18 cellular contexts compared by ENCODE assay signal in genomic region chrX:69664693-69665092, GRCh38. TPM values are rescaled to one million over a fixed set of nuclear protein-coding genes. Genes with fewer than 3 reads are reported as not detected.
DNase-seq lines count a peak whose midpoint lies in the region; ATAC-seq and TF ChIP-seq lines count a peak whose summit lies in the region.
"Had no signal": no experiment of that assay in that cellular context is flagged by ENCODE, and none has a peak within 500 bp of the region (broad histone marks: within the 10 kb centered on the region; RNA-seq: fewer than 3 reads in every experiment).

No MANE protein-coding gene starts in this region.

- H3K27ac ChIP-seq in left ventricle myocardium inferior (replicated peaks) (no peak overlapping the region), prostate gland (no peak overlapping the region)
- H3K27ac ChIP-seq: BLaER1, C4-2B had no signal

- H3K4me1 ChIP-seq in left ventricle myocardium inferior (no peaks in the 10 kb centered on the region), prostate gland (replicated peaks) (no peaks in the 10 kb centered on the region)
- H3K4me1 ChIP-seq: BLaER1, Caco-2 had no signal

- no peak for TF ChIP-seq CTCF in left ventricle myocardium inferior (IDR thresholded peaks at IDR 0.05; ENCODE audit: borderline replicate concordance)
- no peak for TF ChIP-seq CTCF in cardiac fibroblast (IDR thresholded peaks at IDR 0.05; ENCODE audit: low read depth, low read length)
- TF ChIP-seq CTCF in fibroblast of pulmonary artery (IDR thresholded peaks at IDR 0.05; ENCODE audit: low read length, missing control alignments): no peak
- TF ChIP-seq CTCF in prostate gland (IDR thresholded peaks at IDR 0.05): no peak

- DNase-seq in left ventricle myocardium superior: no peak
- no peak for DNase-seq in left ventricle myocardium inferior
- DNase-seq in cardiac fibroblast (ENCODE audit: low read depth in 2 of 2): peak; percentile 0 to 22
- DNase-seq in fibroblast of pulmonary artery (ENCODE audit: low read depth): peak; percentile 70
- DNase-seq in Kasumi-1 (lab: John Stamatoyannopoulos, UW): no peak
- no peak for DNase-seq in prostate gland (ENCODE audit: low spot score)
- DNase-seq: Caco-2; CD4-positive, CD25-positive, alpha-beta regulatory T cell; CD8-positive, alpha-beta T cell; DMS53; DMS79 treated with DMSO at 0.1 percent for 48 hours; GF-D8; H9 had no signal

- WGBS in prostate gland: 57% methylated on average over 1 of the region's 1 CpG

- peak; percentile 56 for ATAC-seq in left ventricle myocardium superior
- ATAC-seq: CD8-positive, alpha-beta T cell; GM23338; HCT116 had no signal

- H3K9me3 ChIP-seq in left ventricle myocardium inferior (replicated peaks): peaks cover 62% of the 10 kb centered on the region
- no peaks in the 10 kb centered on the region for H3K9me3 ChIP-seq in prostate gland
- H3K9me3 ChIP-seq: Caco-2 had no signal

- H3K27me3 ChIP-seq in left ventricle myocardium inferior (ENCODE audit: low read depth) (no peaks in the 10 kb centered on the region), prostate gland (replicated peaks; ENCODE audit: insufficient read depth) (no peaks in the 10 kb centered on the region)

- H3K36me3 ChIP-seq in left ventricle myocardium inferior (no peaks in the 10 kb centered on the region), prostate gland (no peaks in the 10 kb centered on the region)
- H3K36me3 ChIP-seq: BLaER1 had no signal

- no peak for TF ChIP-seq POLR2A in prostate gland (IDR thresholded peaks at IDR 0.05)

- H3K4me3 ChIP-seq in left ventricle myocardium inferior: no peak overlapping the region
- no peak overlapping the region for H3K4me3 ChIP-seq in cardiac fibroblast (replicated peaks in 1 of 2; ENCODE audit: low read depth in 2 of 2, low read length in 2 of 2)
- no peak overlapping the region for H3K4me3 ChIP-seq in fibroblast of pulmonary artery (replicated peaks; ENCODE audit: low read depth, low read length)
- no peak overlapping the region for H3K4me3 ChIP-seq in prostate gland
- H3K4me3 ChIP-seq: BLaER1, GM23338 had no signal

- intact Hi-C loops in left ventricle myocardium superior (cut with micrococcal nuclease) (no loop called here), left ventricle myocardium inferior (cut with micrococcal nuclease) (no loop called here), prostate gland (cut with DNase I) (no loop called here)

RNA-seq across cellular contexts. Expression of gene EDA, which starts 48.8 kb away (rescaled TPM):
- total RNA-seq in left ventricle myocardium superior (12.8 TPM), left ventricle myocardium inferior (7.3 TPM), prostate gland (10 to 100 TPM in 1 of 2 donors, 1 to 10 TPM in 1; 8.1 to 10.1 TPM)
- total RNA-seq: A172 had no signal

Comparison
In these comparisons a context has a peak if more than half of its experiments do, and no peak if none do; other contexts are left out.
1. DNase-seq: peak in cardiac fibroblast (2 of 2) and fibroblast of pulmonary artery (single experiment); none in left ventricle myocardium superior (single experiment), left ventricle myocardium inferior (single experiment), Kasumi-1 (0 of 2) and prostate gland (single experiment).